31 cellular contexts compared by ENCODE assay signal in the genomic region with DNA sequence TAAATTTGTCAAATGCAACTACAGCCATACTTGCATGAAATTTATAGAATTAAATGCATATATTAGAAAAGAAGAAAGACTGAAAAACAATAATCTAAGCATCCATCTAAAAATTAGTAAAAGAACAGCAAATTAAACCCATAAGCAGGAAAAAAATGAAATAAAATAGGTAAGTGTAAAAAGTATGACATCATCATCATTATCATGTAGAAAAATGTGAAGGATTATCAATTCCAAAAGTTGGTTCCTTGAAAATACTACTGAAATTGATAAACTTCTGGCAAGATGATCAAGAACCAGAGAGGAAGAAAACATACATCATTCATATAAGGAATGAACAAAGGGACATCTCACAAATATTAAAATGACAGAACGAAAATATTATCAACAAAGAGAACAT. TPM values are rescaled to one million over a fixed set of nuclear protein-coding genes. Genes with fewer than 3 reads are reported as not detected.
"Had no signal": no experiment of that assay in that cellular context is flagged by ENCODE, and none has a peak within 500 bp of the region (broad histone marks: within the 10 kb centered on the region; RNA-seq: fewer than 3 reads in every experiment).

No MANE protein-coding gene starts in this region.

- H3K36me3 ChIP-seq: colonic mucosa, esophagus squamous epithelium, gastrocnemius medialis, heart right ventricle, left lung, lower lobe of right lung had no signal

- DNase-seq: colonic mucosa; cortex of kidney; effector CD8-positive, alpha-beta T cell; effector memory CD8-positive, alpha-beta T cell; endodermal cell; erythroblast; esophagus squamous epithelium; foreskin fibroblast; foreskin melanocyte; gastrocnemius medialis; glutamatergic neuron; head of caudate nucleus; heart right ventricle; hippocampal formation; left cardiac atrium; left lung; left ventricle myocardium superior; lower lobe of right lung; mesenchymal stem cell; mucosa of descending colon; naive B cell had no signal

- H3K9me3 ChIP-seq: colonic mucosa, esophagus squamous epithelium, gastrocnemius medialis, left lung, lower lobe of right lung, mucosa of descending colon had no signal

- H3K4me1 Mint-ChIP-seq: endodermal cell, mesothelial cell of epicardium, naive B cell had no signal

- H3K27ac Mint-ChIP-seq: dendritic cell treated with granulocyte-macrophage colony-stimulating factor and Interleukin-4, amounts not matched to agents 40 ng/mL and 50 ng/mL, for 4 days; effector memory CD8-positive, alpha-beta T cell; endodermal cell; mesothelial cell of epicardium; naive B cell had no signal

- H3K27ac ChIP-seq: colonic mucosa, epithelial cell of prostate, esophagus squamous epithelium, gastrocnemius medialis, heart right ventricle, left lung, lower lobe of right lung had no signal

- H3K4me3 ChIP-seq: colonic mucosa, esophagus squamous epithelium, gastrocnemius medialis, heart right ventricle, left lung, lower lobe of right lung, mucosa of descending colon had no signal

- FAIRE-seq: islet of Langerhans, keratinocyte had no signal

- H3K36me3 Mint-ChIP-seq: mesothelial cell of epicardium, naive B cell had no signal

- H3K4me3 Mint-ChIP-seq: dendritic cell treated with granulocyte-macrophage colony-stimulating factor and Interleukin-4, amounts not matched to agents 40 ng/mL and 50 ng/mL, for 4 days; effector memory CD8-positive, alpha-beta T cell; endodermal cell; mesothelial cell of epicardium; naive B cell had no signal

- H3K27me3 ChIP-seq: colonic mucosa, gastrocnemius medialis, left lung had no signal

- H3K4me1 ChIP-seq: colonic mucosa, esophagus squamous epithelium, gastrocnemius medialis, heart right ventricle, left lung, lower lobe of right lung had no signal

- ATAC-seq: effector memory CD8-positive, alpha-beta T cell; esophagus mucosa; gastrocnemius medialis; heart right ventricle; left cardiac atrium; left lung; left ventricle myocardium superior; lower lobe of right lung; mucosa of descending colon had no signal

- H3K9me3 Mint-ChIP-seq: dendritic cell treated with granulocyte-macrophage colony-stimulating factor and Interleukin-4, amounts not matched to agents 40 ng/mL and 50 ng/mL, for 4 days; effector memory CD8-positive, alpha-beta T cell; endodermal cell had no signal

RNA-seq across cellular contexts. Expression of a gene that starts 19.6 kb away (rescaled TPM):
- total RNA-seq: dermis microvascular lymphatic vessel endothelial cell, glomerular endothelial cell, left cardiac atrium, left ventricle myocardium superior, lung microvascular endothelial cell, myocyte had no signal
- polyA plus RNA-seq: keratinocyte had no signal
